Comparison of ENCODE assay signal across 1 cellular context in genomic region chr13:28373803-28374202, GRCh38.
TF ChIP-seq lines count a peak whose summit lies in the region.

No MANE protein-coding gene starts in this region.

TF ChIP-seq in GM23338, 12 proteins besides CTCF, POLR2A, EP300 and RAD21 (continued from another document):
- TF ChIP-seq ETS1 (IDR thresholded peaks at IDR 0.05) (no peak), REST (IDR thresholded peaks at IDR 0.05; ENCODE audit: unreplicated experiment) (no peak), ZNF331 (CRISPR knock-in tag; IDR thresholded peaks at IDR 0.05; ENCODE audit: low read depth) (no peak)
